18 cellular contexts compared by ENCODE assay signal in the genomic region with DNA sequence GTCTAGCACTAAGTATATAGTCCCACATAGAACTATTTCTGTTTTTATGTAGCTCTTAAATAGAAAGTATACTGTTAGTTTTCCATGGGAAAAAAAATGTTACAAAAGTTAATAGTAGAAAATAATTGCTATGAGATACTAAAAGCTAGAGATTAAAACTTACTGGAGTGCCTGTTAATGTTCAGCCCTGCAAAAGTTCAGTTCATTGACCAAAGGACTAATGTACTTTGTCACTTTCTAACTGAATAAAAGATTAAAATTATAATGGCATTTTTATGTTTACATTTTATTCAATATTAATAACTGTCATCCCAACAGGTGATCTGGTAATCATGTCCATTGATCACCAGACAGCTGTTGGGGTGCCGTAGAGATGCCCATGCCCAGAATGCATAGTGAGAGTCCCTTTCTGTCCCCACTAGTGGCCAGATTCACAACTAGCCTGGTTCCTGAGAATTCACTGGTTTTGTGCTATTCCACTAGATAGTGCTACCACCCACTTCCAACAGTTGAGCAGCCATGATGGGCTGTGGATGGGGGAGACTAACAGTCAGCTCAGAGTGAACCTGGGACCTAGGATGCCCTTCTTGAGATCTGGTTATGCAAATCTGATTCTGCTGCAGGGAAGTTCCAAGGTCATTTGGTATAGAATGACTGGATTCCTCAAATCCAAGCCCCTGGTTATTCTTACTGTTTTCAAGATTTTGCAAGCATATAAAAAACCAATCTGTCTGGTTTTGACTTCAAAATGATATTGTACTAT. TPM values are rescaled to one million over a fixed set of nuclear protein-coding genes. Genes with fewer than 3 reads are reported as not detected.
DNase-seq lines count a peak whose midpoint lies in the region; ATAC-seq and TF ChIP-seq lines count a peak whose summit lies in the region.
"Had no signal": no experiment of that assay in that cellular context is flagged by ENCODE, and none has a peak within 500 bp of the region (broad histone marks: within the 10 kb centered on the region; RNA-seq: fewer than 3 reads in every experiment).

No MANE protein-coding gene starts in this region.

- no peak overlapping the region for H3K27ac ChIP-seq in stomach
- H3K27ac ChIP-seq: BLaER1, pancreas had no signal

- no peak overlapping the region for H3K4me3 Mint-ChIP-seq in nephron
- H3K4me3 Mint-ChIP-seq: activated CD4-positive, alpha-beta memory T cell treated with anti-CD3 and anti-CD28 coated beads for 36 hours; activated naive CD8-positive, alpha-beta T cell treated with anti-CD3 and anti-CD28 coated beads for 36 hours had no signal

- peaks cover 0 to 3% (median under 1%) of the 10 kb centered on the region in 4 donors for H3K4me1 ChIP-seq in stomach

- no peak for TF ChIP-seq POLR2A in stomach (IDR thresholded peaks at IDR 0.05)

- H3K4me3 ChIP-seq in stomach = no peak overlapping the region
- H3K4me3 ChIP-seq: BLaER1, pancreas had no signal

- ATAC-seq in GM18907 (IDR thresholded peaks at IDR 0.05; ENCODE audit: unreplicated experiment) = peak; percentile 43
- peak; percentile 38 for ATAC-seq in HG02610 (IDR thresholded peaks at IDR 0.05; ENCODE audit: unreplicated experiment)
- peak; percentile 48 for ATAC-seq in HG03460 (IDR thresholded peaks at IDR 0.05; ENCODE audit: unreplicated experiment)
- ATAC-seq: Panc1 had no signal

- H3K27me3 ChIP-seq in stomach = no peaks in the 10 kb centered on the region
- H3K27me3 ChIP-seq: BLaER1, pancreas had no signal

- no peaks in the 10 kb centered on the region for H3K9me3 ChIP-seq in stomach
- H3K9me3 ChIP-seq: BLaER1 had no signal

- no peaks in the 10 kb centered on the region for H3K9me3 Mint-ChIP-seq in nephron
- H3K9me3 Mint-ChIP-seq: activated CD4-positive, alpha-beta memory T cell treated with anti-CD3 and anti-CD28 coated beads for 36 hours; activated naive CD8-positive, alpha-beta T cell treated with anti-CD3 and anti-CD28 coated beads for 36 hours had no signal

- TF ChIP-seq CTCF in nephron (IDR thresholded peaks at IDR 0.05; ENCODE audit: unreplicated experiment in 3 of 3) = no peak
- no peak for TF ChIP-seq CTCF in stomach (IDR thresholded peaks at IDR 0.05)

- H3K27me3 Mint-ChIP-seq in nephron (ENCODE audit: low read depth) = no peaks in the 10 kb centered on the region
- H3K27me3 Mint-ChIP-seq: activated CD4-positive, alpha-beta memory T cell treated with anti-CD3 and anti-CD28 coated beads for 36 hours; activated naive CD8-positive, alpha-beta T cell treated with anti-CD3 and anti-CD28 coated beads for 36 hours had no signal

- TF ChIP-seq EP300 in stomach (IDR thresholded peaks at IDR 0.05) = no peak

- intact Hi-C loops in stomach (cut with DNase I; ENCODE audit: low total_unique reads) = loop anchor here (5.0 kb wide), 1 partner anchor 290 kb away; no protein-coding TSS in a partner anchor

- no peak for DNase-seq in stomach
- DNase-seq in NCI-H1105 treated with DMSO at 0.1 percent for 48 hours (lab: John Stamatoyannopoulos, UW) = no peak
- no peak for DNase-seq in DMS53 treated with DMSO at 0.1 percent for 48 hours (lab: John Stamatoyannopoulos, UW; ENCODE audit: unreplicated experiment)
- no peak for DNase-seq in mesenteric fat pad (ENCODE audit: low spot score)
- DNase-seq: activated CD4-positive, alpha-beta memory T cell treated with anti-CD3 and anti-CD28 coated beads for 36 hours; activated naive CD8-positive, alpha-beta T cell treated with anti-CD3 and anti-CD28 coated beads for 36 hours; activated T-cell treated with anti-CD3 and anti-CD28 coated beads, Interleukin-2, amount 50 U/mL, for 48 hours; hippocampal formation; NCI-H1694 treated with DMSO at 0.1 percent for 48 hours; NCI-H446 treated with DMSO at 0.1 percent for 48 hours; pancreas; trophoblast cell had no signal

- 95 to 100% (median 98%) methylated on average over 1 of the region's 1 CpG for WGBS in stomach, 5 donors

- peaks cover 6% of the 10 kb centered on the region for H3K4me1 Mint-ChIP-seq in nephron

- H3K36me3 Mint-ChIP-seq in nephron (ENCODE audit: low read depth) = peaks cover 17% of the 10 kb centered on the region

- peak overlapping the region in 2 of 3 experiments; percentile 10 to 71 for H3K27ac Mint-ChIP-seq in nephron
- H3K27ac Mint-ChIP-seq: activated CD4-positive, alpha-beta memory T cell treated with anti-CD3 and anti-CD28 coated beads for 36 hours; activated naive CD8-positive, alpha-beta T cell treated with anti-CD3 and anti-CD28 coated beads for 36 hours had no signal

- peaks cover 8 to 80% (median 72%) of the 10 kb centered on the region in 4 donors for H3K36me3 ChIP-seq in stomach

RNA-seq across cellular contexts. Expression of a gene that starts 57.8 kb away (rescaled TPM):
- 10 to 100 TPM; 19.8 to 93.6 (median 46.7) TPM for total RNA-seq in stomach
- polyA plus RNA-seq in stomach = 10 to 100 TPM; 30.1 to 46.9 (median 31.1) TPM
- total RNA-seq in mesenteric fat pad = 22.2 TPM
